In the genomic region with DNA sequence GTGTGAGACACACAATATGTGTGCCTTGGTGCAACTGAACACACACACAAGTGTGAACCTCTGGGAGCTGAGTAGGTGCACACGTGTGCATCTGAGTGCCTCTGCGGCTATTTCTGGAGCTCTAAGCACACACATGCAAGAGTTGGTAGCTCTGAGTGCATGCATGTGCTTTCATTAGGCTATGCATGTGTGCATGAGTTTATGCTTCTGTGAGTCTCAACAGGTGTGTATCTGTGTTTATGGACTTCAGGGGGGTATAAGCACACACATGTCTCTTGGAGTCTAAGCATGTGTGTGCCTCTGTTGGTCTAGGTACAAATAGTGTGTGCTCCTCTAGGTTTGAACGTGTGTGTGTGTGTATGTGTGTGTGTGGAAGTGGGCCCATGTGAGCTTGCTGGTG, we compare ENCODE assay signal across 30 cellular contexts. TPM values are rescaled to one million over a fixed set of nuclear protein-coding genes. Genes with fewer than 3 reads are reported as not detected.
"Had no signal": no experiment of that assay in that cellular context is flagged by ENCODE, and none has a peak within 500 bp of the region (broad histone marks: within the 10 kb centered on the region; RNA-seq: fewer than 3 reads in every experiment).

No MANE protein-coding gene starts in this region.

- H3K9me3 ChIP-seq: gastrocnemius medialis, lower lobe of right lung, neutrophil, pancreas, stomach, thyroid gland had no signal

- DNase-seq: cortex of kidney; effector memory CD8-positive, alpha-beta T cell; foreskin fibroblast; gastrocnemius medialis; head of caudate nucleus; left ventricle myocardium superior; lower lobe of right lung; naive thymus-derived CD8-positive, alpha-beta T cell; pancreas; retina; stimulated activated CD4-positive, alpha-beta T cell treated with anti-CD3 and anti-CD28 coated beads, Interleukin-12 subunit alpha, Interleukin-12 subunit beta, amount 100 ng/mL, for 4 hours; stimulated activated CD4-positive, alpha-beta T cell treated with anti-CD3 and anti-CD28 coated beads, Interleukin-1b, Interleukin-23, amount 100 ng/mL, for 48 hours; stimulated activated CD4-positive, alpha-beta T cell treated with anti-CD3 and anti-CD28 coated beads, Interleukin-4, amount 100 ng/mL, for 1 hour; stimulated activated CD8-positive, alpha-beta memory T cell treated with anti-CD3 and anti-CD28 coated beads, Interleukin-4, amount 100 ng/mL, for 48 hours; stimulated activated naive CD4-positive, alpha-beta T cell; stomach; thyroid gland; trophoblast cell had no signal

- H3K4me3 Mint-ChIP-seq: effector memory CD8-positive, alpha-beta T cell; naive thymus-derived CD8-positive, alpha-beta T cell had no signal

- H3K9me3 Mint-ChIP-seq: effector memory CD8-positive, alpha-beta T cell; naive thymus-derived CD8-positive, alpha-beta T cell had no signal

- H3K27me3 Mint-ChIP-seq: effector memory CD8-positive, alpha-beta T cell; naive thymus-derived CD8-positive, alpha-beta T cell had no signal

- H3K36me3 Mint-ChIP-seq: naive thymus-derived CD8-positive, alpha-beta T cell had no signal

- H3K27ac Mint-ChIP-seq: effector memory CD8-positive, alpha-beta T cell had no signal

- H3K4me3 ChIP-seq: gastrocnemius medialis, lower lobe of right lung, pancreas, smooth muscle cell, stomach, thyroid gland had no signal

- H3K36me3 ChIP-seq: gastrocnemius medialis, lower lobe of right lung, neutrophil, pancreas, stomach, thyroid gland had no signal

- H3K27ac ChIP-seq: gastrocnemius medialis, lower lobe of right lung, neutrophil, pancreas, stomach, thyroid gland had no signal

- ATAC-seq: effector memory CD8-positive, alpha-beta T cell; esophagus mucosa; gastrocnemius medialis; left ventricle myocardium superior; lower lobe of right lung; naive thymus-derived CD8-positive, alpha-beta T cell; pancreas; sciatic nerve had no signal

RNA-seq across cellular contexts. Expression of a gene that starts 25.8 kb away (rescaled TPM):
- total RNA-seq: dermis microvascular lymphatic vessel endothelial cell; esophagus mucosa; gastrocnemius medialis; glomerular endothelial cell; left ventricle myocardium superior; lower lobe of right lung; myocyte; naive thymus-derived CD8-positive, alpha-beta T cell; pancreas; posterior vena cava; pulmonary artery endothelial cell; sciatic nerve; smooth muscle cell; stomach; subcutaneous adipose tissue; temporal lobe; thyroid gland; ureter had no signal
